ENCODE assay signal across 8 cellular contexts in the genomic region with DNA sequence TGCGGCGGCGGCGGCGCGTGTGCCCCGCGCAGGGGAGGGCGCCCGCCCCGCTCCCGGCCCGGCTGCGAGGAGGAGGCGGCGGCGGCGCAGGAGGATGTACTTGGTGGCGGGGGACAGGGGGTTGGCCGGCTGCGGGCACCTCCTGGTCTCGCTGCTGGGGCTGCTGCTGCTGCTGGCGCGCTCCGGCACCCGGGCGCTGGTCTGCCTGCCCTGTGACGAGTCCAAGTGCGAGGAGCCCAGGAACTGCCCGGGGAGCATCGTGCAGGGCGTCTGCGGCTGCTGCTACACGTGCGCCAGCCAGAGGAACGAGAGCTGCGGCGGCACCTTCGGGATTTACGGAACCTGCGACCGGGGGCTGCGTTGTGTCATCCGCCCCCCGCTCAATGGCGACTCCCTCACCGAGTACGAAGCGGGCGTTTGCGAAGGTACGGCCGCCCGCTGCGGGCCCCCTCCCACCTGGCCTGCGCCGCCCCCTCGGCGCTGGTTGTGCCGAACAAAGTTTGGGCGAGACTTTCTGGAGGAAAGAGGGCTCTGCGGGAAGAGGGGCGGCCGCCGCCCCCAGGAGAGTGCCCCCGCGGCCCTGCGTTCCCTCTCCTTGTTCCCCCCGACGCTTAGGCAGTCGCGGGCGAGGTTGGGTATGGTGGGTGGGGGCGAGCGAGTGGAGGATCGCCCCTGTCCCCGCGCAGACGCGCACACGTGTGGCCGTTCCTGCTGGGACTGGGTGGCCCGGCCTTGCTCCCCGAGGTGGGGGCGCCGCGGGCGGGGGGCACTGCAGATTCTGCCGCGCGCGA. TPM values are rescaled to one million over a fixed set of nuclear protein-coding genes. Genes with fewer than 3 reads are reported as not detected.
DNase-seq lines count a peak whose midpoint lies in the region; ATAC-seq, FAIRE-seq and TF ChIP-seq lines count a peak whose summit lies in the region.

No MANE protein-coding gene starts in this region.

- peak in 5 of 10 experiments; percentile 3 to 38 (median 12) for DNase-seq in CD4-positive, alpha-beta T cell
- DNase-seq in activated CD4-positive, alpha-beta T cell treated with anti-CD3 and anti-CD28 coated beads, Interleukin-2, amount 10 ng/mL, durations not matched to agents 7 days and 5 days = peak; percentile 27
- peak; percentile 23 for DNase-seq in endothelial cell of umbilical vein (ENCODE audit: low read depth, low spot score)
- no peak for DNase-seq in thoracic aorta (ENCODE audit: low spot score)
- no peak for DNase-seq in HTR-8/SVneo (ENCODE audit: insufficient read length, low spot score)

- H3K27ac ChIP-seq in CD4-positive, alpha-beta T cell (ENCODE audit: low read depth, low read length) = no peak overlapping the region
- H3K27ac ChIP-seq in endothelial cell of umbilical vein (ENCODE audit: insufficient read depth, low read depth, low read length) (peak overlapping the region; percentile 67), muscle layer of duodenum (ENCODE audit: low read length) (peak overlapping the region; percentile 79), thoracic aorta (peak overlapping the region; percentile 84 to 89)

- peak; percentile 41 for ATAC-seq in CD4-positive, alpha-beta T cell (ENCODE audit: poor library complexity)
- ATAC-seq in GM19438 (IDR thresholded peaks at IDR 0.05; ENCODE audit: low read depth, unreplicated experiment) (peak; percentile 16), HG03521 (IDR thresholded peaks at IDR 0.05; ENCODE audit: unreplicated experiment) (peak; percentile 27), thoracic aorta (ENCODE audit: insufficient number of reproducible peaks, low FRiP score, low read depth) (no peak)

- no peak overlapping the region for H3K4me2 ChIP-seq in endothelial cell of umbilical vein (ENCODE audit: insufficient read depth, low read length)

- peak overlapping the region; percentile 40 to 96 (median 85) for H3K4me3 ChIP-seq in endothelial cell of umbilical vein (replicated peaks in 1 of 3; ENCODE audit: insufficient read depth in 1 of 3, low read depth in 1 of 3, low read length in 3 of 3)
- H3K4me3 ChIP-seq in muscle layer of duodenum (ENCODE audit: low read depth in 1 of 2, low read length in 2 of 2) = peak overlapping the region; percentile 83 to 87
- peak overlapping the region; percentile 93 for H3K4me3 ChIP-seq in thoracic aorta

- intact Hi-C loops in CD4-positive, alpha-beta T cell (cut with DNase I, micrococcal nuclease) = loop anchor here (10.0 kb wide), 3 partner anchors 148 to 382 kb away; no protein-coding TSS in a partner anchor
- intact Hi-C loops in endothelial cell of umbilical vein (cut with micrococcal nuclease) = no loop called here

- H3K4me1 Mint-ChIP-seq in CD4-positive, alpha-beta T cell (ENCODE audit: low read depth) = peaks cover 31% of the 10 kb centered on the region
- peaks cover 23% of the 10 kb centered on the region for H3K4me1 Mint-ChIP-seq in activated CD4-positive, alpha-beta T cell treated with anti-CD3 and anti-CD28 coated beads, Interleukin-2, amount 10 ng/mL, durations not matched to agents 7 days and 5 days

- H3K27me3 ChIP-seq in CD4-positive, alpha-beta T cell (ENCODE audit: control insufficient read depth, insufficient read depth, low read length) = peaks cover 40% of the 10 kb centered on the region
- H3K27me3 ChIP-seq in endothelial cell of umbilical vein (ENCODE audit: control insufficient read depth in 2 of 2, insufficient read depth in 2 of 2, low read length in 2 of 2) (no peaks in the 10 kb centered on the region), muscle layer of duodenum (ENCODE audit: low read depth, low read length) (no peaks in the 10 kb centered on the region), thoracic aorta (replicated peaks; ENCODE audit: insufficient read depth) (no peaks in the 10 kb centered on the region)

- TF ChIP-seq CTCF in CD4-positive, alpha-beta T cell (IDR thresholded peaks at IDR 0.05) = no peak
- no peak for TF ChIP-seq CTCF in endothelial cell of umbilical vein (IDR thresholded peaks at IDR 0.05; ENCODE audit: extremely low read depth in 1 of 2, insufficient read depth in 1 of 2, low read depth in 1 of 2, low read length in 2 of 2)
- no peak for TF ChIP-seq CTCF in thoracic aorta (IDR thresholded peaks at IDR 0.05)

- CTCF ChIA-PET in CD4-positive, alpha-beta T cell (lab: Charles Lee) = no interaction called here
- CTCF ChIA-PET in activated CD4-positive, alpha-beta T cell treated with anti-CD3 and anti-CD28 coated beads, Interleukin-2, amount 10 ng/mL, durations not matched to agents 7 days and 5 days (lab: Charles Lee) = no interaction called here
- CTCF ChIA-PET in endothelial cell of umbilical vein (lab: Charles Lee) = interaction anchor here (0.7 to 3.8 kb wide), 6 partner anchors 7 to 308 kb away, joined by 3 to 27 read pairs (median 4); no protein-coding TSS in a partner anchor

- dilution Hi-C loops in endothelial cell of umbilical vein (cut with MboI; ENCODE audit: extremely low pct_ligation_motif_present, low sequenced_read_pairs) = no loop called here

- no peaks in the 10 kb centered on the region for H3K36me3 Mint-ChIP-seq in CD4-positive, alpha-beta T cell (ENCODE audit: low read depth)
- H3K36me3 Mint-ChIP-seq in activated CD4-positive, alpha-beta T cell treated with anti-CD3 and anti-CD28 coated beads, Interleukin-2, amount 10 ng/mL, durations not matched to agents 7 days and 5 days (ENCODE audit: low read depth) = no peaks in the 10 kb centered on the region

- H3K4me3 Mint-ChIP-seq in CD4-positive, alpha-beta T cell = peak overlapping the region; percentile 52
- H3K4me3 Mint-ChIP-seq in activated CD4-positive, alpha-beta T cell treated with anti-CD3 and anti-CD28 coated beads, Interleukin-2, amount 10 ng/mL, durations not matched to agents 7 days and 5 days = peak overlapping the region; percentile 66

- TSS peak; percentile 9 for BruUV-seq in endothelial cell of umbilical vein (replicated peaks; lab: Mats Ljungman, UMichigan)

- TF ChIP-seq POLR2A in endothelial cell of umbilical vein (IDR thresholded peaks at IDR 0.05; ENCODE audit: low read depth, low read length) = peak; percentile 9

- no peaks in the 10 kb centered on the region for H3K9me1 ChIP-seq in endothelial cell of umbilical vein (replicated peaks; ENCODE audit: control insufficient read depth, extremely low read depth, insufficient read depth, low read length)

- peaks cover 51% of the 10 kb centered on the region for H3K27me3 Mint-ChIP-seq in CD4-positive, alpha-beta T cell
- peaks cover 57% of the 10 kb centered on the region for H3K27me3 Mint-ChIP-seq in activated CD4-positive, alpha-beta T cell treated with anti-CD3 and anti-CD28 coated beads, Interleukin-2, amount 10 ng/mL, durations not matched to agents 7 days and 5 days

- H3K4me1 ChIP-seq in endothelial cell of umbilical vein (ENCODE audit: control insufficient read depth, extremely low read depth, insufficient read depth, low read length) = peaks cover 52% of the 10 kb centered on the region
- peaks cover 0 to 25% of the 10 kb centered on the region in 2 donors for H3K4me1 ChIP-seq in muscle layer of duodenum (ENCODE audit: control insufficient read depth in 1 of 2, insufficient read depth in 2 of 2, low read length in 2 of 2)
- peaks cover 20 to 55% of the 10 kb centered on the region in 2 donors for H3K4me1 ChIP-seq in thoracic aorta (ENCODE audit: control insufficient read depth in 1 of 2, low read depth in 2 of 2)

- no peak overlapping the region for H3K27ac Mint-ChIP-seq in CD4-positive, alpha-beta T cell
- H3K27ac Mint-ChIP-seq in activated CD4-positive, alpha-beta T cell treated with anti-CD3 and anti-CD28 coated beads, Interleukin-2, amount 10 ng/mL, durations not matched to agents 7 days and 5 days = peak overlapping the region; percentile 21

- peaks cover 87% of the 10 kb centered on the region for H3K79me2 ChIP-seq in endothelial cell of umbilical vein (ENCODE audit: control insufficient read depth, insufficient read depth, low read length)

- H3K9ac ChIP-seq in endothelial cell of umbilical vein (replicated peaks; ENCODE audit: extremely low read depth, insufficient read depth, low read length) = peak overlapping the region; percentile 92

- H3K9me3 ChIP-seq in CD4-positive, alpha-beta T cell (ENCODE audit: control insufficient read depth, low read length) = no peaks in the 10 kb centered on the region
- H3K9me3 ChIP-seq in endothelial cell of umbilical vein (replicated peaks; ENCODE audit: control insufficient read depth, insufficient read depth, low read length) (no peaks in the 10 kb centered on the region), muscle layer of duodenum (ENCODE audit: control insufficient read depth in 1 of 2, low read length in 2 of 2) (no peaks in the 10 kb centered on the region), thoracic aorta (no peaks in the 10 kb centered on the region)

- H3K36me3 ChIP-seq in endothelial cell of umbilical vein (ENCODE audit: control insufficient read depth in 2 of 2, extremely low read depth in 1 of 2, insufficient read depth in 2 of 2, low read length in 2 of 2) (peaks cover 0 to 8% of the 10 kb centered on the region in 2 experiments), muscle layer of duodenum (ENCODE audit: control insufficient read depth in 1 of 2, insufficient read depth in 2 of 2, low read length in 2 of 2) (peaks cover 0 to 12% of the 10 kb centered on the region in 2 donors), thoracic aorta (no peaks in the 10 kb centered on the region)

- FAIRE-seq in endothelial cell of umbilical vein (lab: Jason Lieb, UNC) = no peak
- FAIRE-seq in HTR-8/SVneo (lab: Jason Lieb, UNC) = no peak

- peaks cover 7% of the 10 kb centered on the region for H4K20me1 ChIP-seq in endothelial cell of umbilical vein (replicated peaks; ENCODE audit: control insufficient read depth, extremely low read depth, insufficient read depth, low read length)

- no peak overlapping the region for H2AFZ ChIP-seq in endothelial cell of umbilical vein (ENCODE audit: low read depth, low read length)

- POLR2A ChIA-PET in CD4-positive, alpha-beta T cell (lab: Charles Lee) = no interaction called here
- POLR2A ChIA-PET in activated CD4-positive, alpha-beta T cell treated with anti-CD3 and anti-CD28 coated beads, Interleukin-2, amount 10 ng/mL, durations not matched to agents 7 days and 5 days (lab: Charles Lee) = no interaction called here
- POLR2A ChIA-PET in endothelial cell of umbilical vein (lab: Charles Lee) = interaction anchor here (0.8 to 3.3 kb wide), 11 partner anchors 8 to 213 kb away, joined by 3 to 17 read pairs (median 4); no protein-coding TSS in a partner anchor

- H3K9me3 Mint-ChIP-seq in CD4-positive, alpha-beta T cell = no peaks in the 10 kb centered on the region
- no peaks in the 10 kb centered on the region for H3K9me3 Mint-ChIP-seq in activated CD4-positive, alpha-beta T cell treated with anti-CD3 and anti-CD28 coated beads, Interleukin-2, amount 10 ng/mL, durations not matched to agents 7 days and 5 days

RNA-seq across cellular contexts. Expression of a gene that starts 0.8 kb away (rescaled TPM):
- total RNA-seq in CD4-positive, alpha-beta T cell = 1 to 10 TPM; 1.1 to 1.7 TPM
- 1 to 10 TPM; 1.8 to 2.3 TPM for total RNA-seq in activated CD4-positive, alpha-beta T cell treated with anti-CD3 and anti-CD28 coated beads, Interleukin-2, amount 10 ng/mL, durations not matched to agents 7 days and 5 days
- total RNA-seq in endothelial cell of umbilical vein = 649 and 675 TPM in 2 replicates
- 422 and 462 TPM in 2 replicates for polyA plus RNA-seq in endothelial cell of umbilical vein
- 397 and 400 TPM in 2 replicates for polyA plus RNA-seq in endothelial cell of umbilical vein (2011; cell fraction: cytosol; rRNA removed)
- 406 and 467 TPM in 2 replicates for polyA plus RNA-seq in endothelial cell of umbilical vein (2011; cell fraction: nucleus; rRNA removed)
- 369 and 389 TPM in 2 replicates for polyA plus RNA-seq in endothelial cell of umbilical vein (2012)
- polyA minus RNA-seq in endothelial cell of umbilical vein = 1,644 and 1,810 TPM in 2 replicates
- polyA minus RNA-seq in endothelial cell of umbilical vein (2011; cell fraction: cytosol; rRNA and poly(A)+ RNA removed) = 271 TPM
- polyA minus RNA-seq in endothelial cell of umbilical vein (2011; cell fraction: nucleus; rRNA and poly(A)+ RNA removed) = 1,549 and 1,599 TPM in 2 replicates
- 100 to 1,000 TPM; 217 to 465 TPM for total RNA-seq in thoracic aorta

Comparison
In these comparisons a context has a peak if more than half of its experiments do, and no peak if none do; other contexts are left out.
1. DNase-seq: peak in activated CD4-positive, alpha-beta T cell treated with anti-CD3 and anti-CD28 coated beads, Interleukin-2, amount 10 ng/mL, durations not matched to agents 7 days and 5 days (single experiment) and endothelial cell of umbilical vein (single experiment); none in thoracic aorta (single experiment) and HTR-8/SVneo (single experiment).
2. RNA of a gene that starts 0.8 kb away (total RNA-seq): 649 to 675 TPM in endothelial cell of umbilical vein and 217 to 465 TPM in thoracic aorta; 1.8 to 2.3 TPM in activated CD4-positive, alpha-beta T cell treated with anti-CD3 and anti-CD28 coated beads, Interleukin-2, amount 10 ng/mL, durations not matched to agents 7 days and 5 days and 1.1 to 1.7 TPM in CD4-positive, alpha-beta T cell; every median in the first group is over 10 times any median in the second.
3. Peak in every context shown above with its lines, with median percentiles within 50 percentile points of each other: H3K4me3 ChIP-seq.